Comparison of ENCODE assay signal across 10 cellular contexts in genomic region chr9:36566813-36567217, GRCh38. TPM values are rescaled to one million over a fixed set of nuclear protein-coding genes. Genes with fewer than 3 reads are reported as not detected.
DNase-seq lines count a peak whose midpoint lies in the region; ATAC-seq, FAIRE-seq and TF ChIP-seq lines count a peak whose summit lies in the region.
"Had no signal": no experiment of that assay in that cellular context is flagged by ENCODE, and none has a peak within 500 bp of the region (broad histone marks: within the 10 kb centered on the region; RNA-seq: fewer than 3 reads in every experiment).

No MANE protein-coding gene starts in this region.

- peak; percentile 44 to 81 (median 48) for ATAC-seq in pancreas

- no peak for TF ChIP-seq CTCF in pancreas (IDR thresholded peaks at IDR 0.05)

- H3K36me3 ChIP-seq in pancreas = no peaks in the 10 kb centered on the region
- H3K36me3 ChIP-seq: thyroid gland had no signal

- H3K4me1 ChIP-seq in pancreas = no peaks in the 10 kb centered on the region
- H3K4me1 ChIP-seq: thyroid gland had no signal

- H3K9me3 ChIP-seq in pancreas = no peaks in the 10 kb centered on the region
- H3K9me3 ChIP-seq: thyroid gland had no signal

- no peak overlapping the region for H3K27ac ChIP-seq in pancreas
- H3K27ac ChIP-seq: thyroid gland had no signal

- intact Hi-C loops in pancreas (cut with DNase I) = no loop called here

- 56 to 74% methylated on average over 8 of the region's 8 CpGs for WGBS in pancreas, 2 donors

- DNase-seq in C1 segment of cervical spinal cord (lab: John Stamatoyannopoulos, UW) = peak in 13 of 14 donors; percentile 8 to 90 (median 55)
- peak; percentile 48 for DNase-seq in RCC 7860 (ENCODE audit: low spot score)
- DNase-seq in fibroblast of gingiva (ENCODE audit: low read depth) = peak; percentile 77
- DNase-seq in pancreas = peak in 2 of 6 donors; percentile 53 to 71
- no peak for DNase-seq in NCI-H345 (lab: John Stamatoyannopoulos, UW)
- no peak for DNase-seq in effector CD4-positive, alpha-beta T cell
- DNase-seq in stimulated activated CD4-positive, alpha-beta T cell treated with anti-CD3 and anti-CD28 coated beads, Interleukin-15, amount 100 ng/mL, for 24 hours = no peak
- DNase-seq in stimulated activated CD4-positive, alpha-beta T cell treated with anti-CD3 and anti-CD28 coated beads, Interleukin-12 subunit alpha, Interleukin-12 subunit beta, amount 100 ng/mL, for 4 hours = no peak
- DNase-seq: DMS153, thyroid gland had no signal

- FAIRE-seq in RCC 7860 (lab: Jason Lieb, UNC) (no peak), pancreas (lab: Jason Lieb, UNC) (no peak)

- H3K4me3 ChIP-seq in pancreas = no peak overlapping the region
- H3K4me3 ChIP-seq: thyroid gland had no signal

- no peaks in the 10 kb centered on the region for H3K27me3 ChIP-seq in pancreas
- H3K27me3 ChIP-seq: thyroid gland had no signal

RNA-seq across cellular contexts. Expression of gene MELK, which starts 5.9 kb away (rescaled TPM):
- total RNA-seq in pancreas = under 1 TPM; 0.08 to 0.75 (median 0.35) TPM
- polyA plus RNA-seq in pancreas = under 1 TPM; 0.14 to 0.23 TPM

Comparison
In these comparisons a context has a peak if more than half of its experiments do, and no peak if none do; other contexts are left out.
1. DNase-seq: peak in C1 segment of cervical spinal cord (13 of 14), RCC 7860 (single experiment) and fibroblast of gingiva (single experiment); none in NCI-H345 (single experiment), effector CD4-positive, alpha-beta T cell (single experiment), stimulated activated CD4-positive, alpha-beta T cell treated with anti-CD3 and anti-CD28 coated beads, Interleukin-15, amount 100 ng/mL, for 24 hours (single experiment) and stimulated activated CD4-positive, alpha-beta T cell treated with anti-CD3 and anti-CD28 coated beads, Interleukin-12 subunit alpha, Interleukin-12 subunit beta, amount 100 ng/mL, for 4 hours (single experiment).